16 cellular contexts compared by ENCODE assay signal in the genomic region with DNA sequence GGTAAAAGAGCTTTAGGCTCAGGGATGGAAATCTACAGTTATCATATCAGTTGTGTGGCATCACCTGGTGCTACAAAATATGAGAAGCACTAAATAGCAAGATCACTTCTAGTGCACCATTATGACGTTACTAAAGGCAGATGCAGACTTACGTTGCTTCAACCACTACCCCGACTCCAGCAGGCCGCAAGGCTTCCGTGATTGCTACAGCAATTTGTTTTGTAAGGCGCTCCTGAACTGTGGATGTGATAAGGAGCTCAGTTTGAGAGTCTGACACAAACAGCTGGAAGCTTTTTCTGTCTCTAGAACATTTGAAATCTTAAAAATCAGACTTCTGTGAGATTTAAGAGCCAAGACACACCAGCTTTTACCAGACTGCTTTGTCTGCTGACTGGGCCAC. TPM values are rescaled to one million over a fixed set of nuclear protein-coding genes. Genes with fewer than 3 reads are reported as not detected.
DNase-seq lines count a peak whose midpoint lies in the region; ATAC-seq and TF ChIP-seq lines count a peak whose summit lies in the region.
"Had no signal": no experiment of that assay in that cellular context is flagged by ENCODE, and none has a peak within 500 bp of the region (broad histone marks: within the 10 kb centered on the region; RNA-seq: fewer than 3 reads in every experiment).

No MANE protein-coding gene starts in this region.

- intact Hi-C loops in right lobe of liver (cut with DNase I) = no loop called here
- intact Hi-C loops in dorsolateral prefrontal cortex (cut with DNase I) = no loop called here

- H3K79me2 ChIP-seq in trophoblast cell (ENCODE audit: control insufficient read depth, insufficient read depth, low read length, poor library complexity) = no peaks in the 10 kb centered on the region

- H3K4ac ChIP-seq in trophoblast cell (ENCODE audit: low read depth, low read length) = no peak overlapping the region

- no peak overlapping the region for H4K91ac ChIP-seq in trophoblast cell (ENCODE audit: low read depth, low read length)

- H2BK12ac ChIP-seq in trophoblast cell (ENCODE audit: low read length) = no peak overlapping the region

- H3K4me2 ChIP-seq in trophoblast cell (ENCODE audit: low read length) = no peak overlapping the region
- H3K4me2 ChIP-seq: A549 had no signal

- H3K4me3 ChIP-seq in fibroblast of villous mesenchyme (ENCODE audit: low read depth, low read length) (no peak overlapping the region), right lobe of liver (no peak overlapping the region), trophoblast cell (ENCODE audit: low read depth, low read length) (no peak overlapping the region), dorsolateral prefrontal cortex (no peak overlapping the region)
- H3K4me3 ChIP-seq: A549, GM23248, HAP-1 had no signal

- no peaks in the 10 kb centered on the region for H3K79me1 ChIP-seq in trophoblast cell (ENCODE audit: low read length)

- TF ChIP-seq CTCF in fibroblast of villous mesenchyme (IDR thresholded peaks at IDR 0.05; ENCODE audit: insufficient read depth, low read depth, low read length) (no peak), right lobe of liver (IDR thresholded peaks at IDR 0.05) (no peak), dorsolateral prefrontal cortex (IDR thresholded peaks at IDR 0.05 in 54 of 56, conservative IDR thresholded peaks at IDR 0.05 in 2 of 56; ENCODE audit: low read depth in 1 of 56, partially characterized antibody in 56 of 56) (no peak)

- no peak overlapping the region for H2AFZ ChIP-seq in trophoblast cell (ENCODE audit: insufficient read depth, low read length, poor library complexity)
- H2AFZ ChIP-seq: GM23248 had no signal

- DNase-seq in amniotic epithelial cell (ENCODE audit: low read depth) (peak; percentile 91), fibroblast of villous mesenchyme (ENCODE audit: low read depth) (peak; percentile 54), right lobe of liver (no peak), trophoblast cell (peak; percentile 31 to 38), dorsolateral prefrontal cortex (no peak), NCI-H1105 treated with DMSO at 0.1 percent for 48 hours (lab: John Stamatoyannopoulos, UW) (no peak)
- DNase-seq: AML-193; Caco-2; CD4-positive, alpha-beta T cell; GM23248 had no signal

- H2BK5ac ChIP-seq in trophoblast cell (ENCODE audit: low read depth, low read length, poor library complexity) = no peak overlapping the region

- H3K18ac ChIP-seq in trophoblast cell (ENCODE audit: low read length) = no peak overlapping the region

- no peak overlapping the region for H3K9ac ChIP-seq in trophoblast cell (ENCODE audit: low read length)
- H3K9ac ChIP-seq: GM23248 had no signal

- H2BK120ac ChIP-seq in trophoblast cell (ENCODE audit: insufficient read depth, low read length, poor library complexity) = no peak overlapping the region

- H3K9me3 ChIP-seq in right lobe of liver (no peaks in the 10 kb centered on the region), trophoblast cell (ENCODE audit: insufficient read depth, low read depth, low read length) (no peaks in the 10 kb centered on the region)
- H3K9me3 ChIP-seq: A549, Caco-2, HAP-1 had no signal

- H3K27ac ChIP-seq in right lobe of liver (peak overlapping the region in 2 of 3 donors; percentile 75 to 96), trophoblast cell (ENCODE audit: low read depth, low read length) (no peak overlapping the region), dorsolateral prefrontal cortex (peak overlapping the region in 2 of 59 donors; percentile 6 to 7)
- H3K27ac ChIP-seq: 22Rv1, A549, C4-2B, GM23248, HL-60 had no signal

- H4K8ac ChIP-seq in trophoblast cell (ENCODE audit: low read depth, low read length) = no peak overlapping the region

- TF ChIP-seq POLR2A in right lobe of liver (IDR thresholded peaks at IDR 0.05) = no peak

- no peak overlapping the region for H2AK5ac ChIP-seq in trophoblast cell (ENCODE audit: low read length)

- H3K4me1 ChIP-seq in right lobe of liver (peaks cover 0 to 42% (median 16%) of the 10 kb centered on the region in 4 donors), trophoblast cell (ENCODE audit: control insufficient read depth in 1 of 2, insufficient read depth in 2 of 2, low read length in 2 of 2) (no peaks in the 10 kb centered on the region)
- H3K4me1 ChIP-seq: A549, Caco-2, HAP-1 had no signal

- H3K23ac ChIP-seq in trophoblast cell (ENCODE audit: low read length) = no peak overlapping the region

- no peaks in the 10 kb centered on the region for H3K27me3 ChIP-seq in right lobe of liver
- H3K27me3 ChIP-seq in trophoblast cell (ENCODE audit: insufficient read depth, low read length) = no peaks in the 10 kb centered on the region
- no peaks in the 10 kb centered on the region for H3K27me3 ChIP-seq in dorsolateral prefrontal cortex

- ATAC-seq in right lobe of liver = peak; percentile 30 to 43 (median 39)
- no peak for ATAC-seq in HG03108 (IDR thresholded peaks at IDR 0.05; ENCODE audit: unreplicated experiment)
- ATAC-seq: A549 had no signal

- H3K14ac ChIP-seq in trophoblast cell (ENCODE audit: low read length) = no peak overlapping the region

- H4K12ac ChIP-seq in trophoblast cell (ENCODE audit: low read depth, low read length) = no peak overlapping the region

- H3K36me3 ChIP-seq in right lobe of liver (peaks cover 0 to 3% (median 0%) of the 10 kb centered on the region in 4 donors), trophoblast cell (ENCODE audit: control insufficient read depth in 1 of 2, insufficient read depth in 2 of 2, low read length in 2 of 2) (no peaks in the 10 kb centered on the region)
- H3K36me3 ChIP-seq: HAP-1 had no signal

- 36% methylated on average over 4 of the region's 6 CpGs for WGBS in right lobe of liver (ENCODE audit: insufficient coverage, low coverage, low lambda C conversion rate, missing lambda C conversion rate)
- WGBS in trophoblast cell (ENCODE audit: extremely low coverage, insufficient coverage, insufficient read length) = no CpG with 5 or more reads among the region's 6 CpGs

RNA-seq across cellular contexts. Expression of gene GCH1, which starts 57.0 kb away (rescaled TPM):
- total RNA-seq in fibroblast of villous mesenchyme = 2.3 and 9.1 TPM in 2 replicates
- total RNA-seq in right lobe of liver = 10 to 100 TPM; 41.5 to 93.6 (median 58.1) TPM
- 3.8 and 4.0 TPM in 2 replicates for polyA plus RNA-seq in trophoblast cell (2013)
- 10 to 100 TPM in 1 of 120 experiments, 1 to 10 TPM in 118, under 1 TPM in 1; 0.64 to 10.0 (median 2.6) TPM for total RNA-seq in dorsolateral prefrontal cortex

Comparison
In these comparisons a context has a peak if more than half of its experiments do, and no peak if none do; other contexts are left out.
1. DNase-seq: peak in amniotic epithelial cell (single experiment), fibroblast of villous mesenchyme (single experiment) and trophoblast cell (2 of 2); none in right lobe of liver (0 of 3), dorsolateral prefrontal cortex (0 of 10) and NCI-H1105 treated with DMSO at 0.1 percent for 48 hours (single experiment).